18 cellular contexts compared by ENCODE assay signal in the genomic region with DNA sequence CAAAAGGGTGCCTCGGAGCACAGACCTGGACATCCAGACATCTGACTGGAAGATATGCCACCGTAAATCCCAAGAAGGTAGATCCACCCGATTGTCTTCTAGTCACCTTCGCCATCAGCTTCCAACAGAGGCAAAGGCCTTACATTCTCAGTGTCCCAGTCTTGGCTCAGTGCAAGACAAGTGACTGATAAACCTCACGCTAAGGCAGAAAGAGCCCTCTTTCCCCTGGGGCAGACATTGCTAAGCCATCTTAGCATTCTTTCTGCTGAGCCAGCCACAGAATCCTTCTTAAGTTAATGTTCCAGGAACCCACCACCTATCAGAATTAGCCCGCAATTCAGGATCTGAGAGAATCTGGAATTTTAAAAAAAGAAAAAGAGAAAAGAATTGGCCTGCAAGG. TPM values are rescaled to one million over a fixed set of nuclear protein-coding genes. Genes with fewer than 3 reads are reported as not detected.
DNase-seq lines count a peak whose midpoint lies in the region; ATAC-seq and TF ChIP-seq lines count a peak whose summit lies in the region.
"Had no signal": no experiment of that assay in that cellular context is flagged by ENCODE, and none has a peak within 500 bp of the region (broad histone marks: within the 10 kb centered on the region; RNA-seq: fewer than 3 reads in every experiment).

No MANE protein-coding gene starts in this region.

- no peak overlapping the region for H2BK15ac ChIP-seq in IMR-90 (ENCODE audit: low read depth, low read length)

- POLR2A ChIA-PET in Caco-2 (lab: Charles Lee) (interaction anchor here (0.5 to 0.6 kb wide), 2 partner anchors 16 to 103 kb away, joined by 5 to 11 read pairs; no protein-coding TSS in a partner anchor), IMR-90 (lab: Charles Lee; ENCODE audit: unreplicated experiment) (no interaction called here)

- dilution Hi-C loops in IMR-90 (cut with HindIII; ENCODE audit: low sequenced_read_pairs, unreplicated experiment) = no loop called here

- H3K14ac ChIP-seq in IMR-90 (replicated peaks; ENCODE audit: low read depth, low read length) = no peak overlapping the region

- H3K9me3 Mint-ChIP-seq in Caco-2 (ENCODE audit: unreplicated experiment) = no peaks in the 10 kb centered on the region
- H3K9me3 Mint-ChIP-seq: CD4-positive, alpha-beta memory T cell had no signal

- H3K4ac ChIP-seq in IMR-90 (ENCODE audit: low read depth, low read length) = no peak overlapping the region

- H3K9ac ChIP-seq in IMR-90 (ENCODE audit: low read depth, low read length) = no peak overlapping the region
- H3K9ac ChIP-seq: GM23248 had no signal

- H3K18ac ChIP-seq in IMR-90 (ENCODE audit: low read depth, low read length) = no peak overlapping the region

- CTCF ChIA-PET in Caco-2 (lab: Charles Lee) = no interaction called here
- CTCF ChIA-PET in IMR-90 (lab: Yijun Ruan, JAX) = interaction anchor here (0.6 kb wide), 1 partner anchor 29 kb away, joined by 3 read pairs; no protein-coding TSS in a partner anchor

- H3K23ac ChIP-seq in IMR-90 (ENCODE audit: low read depth, low read length) = no peak overlapping the region

- no peak overlapping the region for H2AK5ac ChIP-seq in IMR-90 (ENCODE audit: low read depth, low read length)

- H2AK9ac ChIP-seq in IMR-90 (replicated peaks; ENCODE audit: low read depth, low read length, poor library complexity) = no peak overlapping the region

- no peak overlapping the region for H2BK5ac ChIP-seq in IMR-90 (ENCODE audit: low read depth, low read length, poor library complexity, severe bottlenecking)

- H3K36me3 Mint-ChIP-seq in Caco-2 (ENCODE audit: insufficient read depth, unreplicated experiment) = peaks cover 10% of the 10 kb centered on the region
- H3K36me3 Mint-ChIP-seq: CD4-positive, alpha-beta memory T cell had no signal

- intact Hi-C loops in Caco-2 (cut with micrococcal nuclease; ENCODE audit: unreplicated experiment) = no loop called here
- intact Hi-C loops in IMR-90 (cut with micrococcal nuclease) = no loop called here
- intact Hi-C loops in prostate gland (cut with DNase I) = no loop called here

- no peak overlapping the region for H3K4me2 ChIP-seq in IMR-90 (ENCODE audit: low read depth, low read length)

- in situ Hi-C loops in IMR-90 (cut with MboI; ENCODE audit: low sequenced_read_pairs) (no loop called here), G401 (cut with HindIII; ENCODE audit: low sequenced_read_pairs) (no loop called here)

- H3K27ac ChIP-seq in IMR-90 (ENCODE audit: insufficient read depth, low read length) = no peak overlapping the region
- no peak overlapping the region for H3K27ac ChIP-seq in prostate gland
- H3K27ac ChIP-seq: C4-2B, GM23248, HL-60 had no signal

- H3K4me1 Mint-ChIP-seq in Caco-2 (ENCODE audit: low read depth, unreplicated experiment) = peaks cover 46% of the 10 kb centered on the region

- H3K79me1 ChIP-seq in IMR-90 (ENCODE audit: low read depth in 1 of 2, low read length in 2 of 2) = no peaks in the 10 kb centered on the region

- H3K4me1 ChIP-seq in Caco-2 (peaks cover 49% of the 10 kb centered on the region), IMR-90 (ENCODE audit: control insufficient read depth, insufficient read depth, low read length) (no peaks in the 10 kb centered on the region; the same call in 1 of the 2 replicates), prostate gland (replicated peaks) (no peaks in the 10 kb centered on the region)
- H3K4me1 ChIP-seq: BE2C had no signal

- ATAC-seq in IMR-90 (ENCODE audit: low read depth) (no peak), HG03439 (IDR thresholded peaks at IDR 0.05; ENCODE audit: unreplicated experiment) (no peak)
- ATAC-seq: K562 had no signal

- WGBS in IMR-90 (ENCODE audit: extremely low coverage in 2 of 2, insufficient read length in 1 of 2), 2 experiments = 50% methylated on average over 1 of the region's 6 CpGs; no CpG with 5 or more reads in 1 of the 2 experiments
- 67% methylated on average over 6 of the region's 6 CpGs for WGBS in prostate gland

- no peak overlapping the region for H4K5ac ChIP-seq in IMR-90 (ENCODE audit: low read depth, low read length)

- BruUV-seq in Caco-2 (replicated peaks; lab: Mats Ljungman, UMichigan) (no TSS peak), IMR-90 (replicated peaks; lab: Mats Ljungman, UMichigan) (no TSS peak)

- no peak for TF ChIP-seq CTCF in Caco-2 (IDR thresholded peaks at IDR 0.05; ENCODE audit: insufficient read depth in 1 of 2, low read depth in 1 of 2, low read length in 1 of 2, severe bottlenecking in 1 of 2, unreplicated experiment in 1 of 2)
- no peak for TF ChIP-seq CTCF in IMR-90 (conservative IDR thresholded peaks at IDR 0.05; ENCODE audit: low read depth, low read length)
- TF ChIP-seq CTCF in prostate gland (IDR thresholded peaks at IDR 0.05) = no peak

- no peaks in the 10 kb centered on the region for H3K27me3 ChIP-seq in Caco-2 (replicated peaks; ENCODE audit: control insufficient read depth, insufficient read depth, low read length)
- H3K27me3 ChIP-seq in IMR-90 (ENCODE audit: control insufficient read depth, insufficient read depth, low read length) = peaks cover 28% of the 10 kb centered on the region
- H3K27me3 ChIP-seq in prostate gland (replicated peaks; ENCODE audit: insufficient read depth) = no peaks in the 10 kb centered on the region
- H3K27me3 ChIP-seq: BE2C had no signal

- no peaks in the 10 kb centered on the region for H3K9me1 ChIP-seq in IMR-90 (ENCODE audit: insufficient read depth, low read length)

- no peak overlapping the region for H2BK120ac ChIP-seq in IMR-90 (ENCODE audit: low read depth, low read length)

- peak overlapping the region; percentile 37 for H3K27ac Mint-ChIP-seq in Caco-2 (ENCODE audit: unreplicated experiment)
- H3K27ac Mint-ChIP-seq: CD4-positive, alpha-beta memory T cell had no signal

- peak overlapping the region; percentile 26 for H2AFZ ChIP-seq in IMR-90 (replicated peaks; ENCODE audit: low read length, poor library complexity)
- H2AFZ ChIP-seq: GM23248 had no signal

- no peak for DNase-seq in Caco-2
- DNase-seq in IMR-90 = no peak
- DNase-seq in islet precursor cell = peak; percentile 87
- no peak for DNase-seq in prostate gland (ENCODE audit: low spot score)
- no peak for DNase-seq in G401 (ENCODE audit: low spot score)
- no peak for DNase-seq in NOMO-1 (lab: John Stamatoyannopoulos, UW; ENCODE audit: unreplicated experiment in 2 of 2)
- DNase-seq: BE2C; CD4-positive, alpha-beta memory T cell; DMS153; DMS79 treated with DMSO at 0.1 percent for 48 hours; EL; GF-D8; GM23248; Karpas-422 had no signal

- no peak for TF ChIP-seq POLR2A in IMR-90 (IDR thresholded peaks at IDR 0.05; ENCODE audit: low read depth, low read length)
- no peak for TF ChIP-seq POLR2A in prostate gland (IDR thresholded peaks at IDR 0.05)

- TF ChIP-seq RAD21 in IMR-90 (IDR thresholded peaks at IDR 0.05; ENCODE audit: low read length) = no peak

- H3K36me3 ChIP-seq in Caco-2 (ENCODE audit: control insufficient read depth, insufficient read depth, low read length) = no peaks in the 10 kb centered on the region
- no peaks in the 10 kb centered on the region for H3K36me3 ChIP-seq in IMR-90 (ENCODE audit: control insufficient read depth, insufficient read depth, low read length)
- H3K36me3 ChIP-seq in prostate gland = no peaks in the 10 kb centered on the region
- H3K36me3 ChIP-seq: BE2C had no signal

- no peak overlapping the region for H3K4me3 Mint-ChIP-seq in Caco-2 (ENCODE audit: unreplicated experiment)

- no peaks in the 10 kb centered on the region for H3K27me3 Mint-ChIP-seq in Caco-2 (ENCODE audit: insufficient read depth, unreplicated experiment)

- H3K56ac ChIP-seq in IMR-90 (ENCODE audit: extremely low read depth, insufficient read depth, low read length) = no peak overlapping the region

- H4K20me1 ChIP-seq in IMR-90 (ENCODE audit: insufficient read depth, low read length) = no peaks in the 10 kb centered on the region

- H3K9me3 ChIP-seq in Caco-2 (no peaks in the 10 kb centered on the region), IMR-90 (ENCODE audit: control insufficient read depth, insufficient read depth, low read length) (no peaks in the 10 kb centered on the region), prostate gland (no peaks in the 10 kb centered on the region)
- H3K9me3 ChIP-seq: BE2C had no signal

- H3K4me3 ChIP-seq in Caco-2 (ENCODE audit: low read depth, low read length) (no peak overlapping the region), IMR-90 (ENCODE audit: insufficient read depth, low read depth, low read length) (no peak overlapping the region), prostate gland (no peak overlapping the region)
- H3K4me3 ChIP-seq: GM23248, K562 had no signal

- H2BK20ac ChIP-seq in IMR-90 (ENCODE audit: low read depth, low read length) = no peak overlapping the region

- H4K8ac ChIP-seq in IMR-90 (ENCODE audit: low read depth in 2 of 2, low read length in 2 of 2) = no peak overlapping the region

- H4K91ac ChIP-seq in IMR-90 (ENCODE audit: insufficient read depth, low read depth, low read length) = no peak overlapping the region

TF ChIP-seq in IMR-90, 13 proteins besides CTCF, POLR2A, EP300 and RAD21 (continues in another document):
- TF ChIP-seq RFX5 (IDR thresholded peaks at IDR 0.05; ENCODE audit: low read depth, low read length) (no peak), MXI1 (IDR thresholded peaks at IDR 0.05; ENCODE audit: borderline replicate concordance, low read depth, low read length) (no peak), SMC3 (IDR thresholded peaks at IDR 0.05; ENCODE audit: low read depth, low read length) (no peak), FOS (IDR thresholded peaks at IDR 0.05; ENCODE audit: low read depth, low read length) (no peak), CHD1 (IDR thresholded peaks at IDR 0.05; ENCODE audit: low read depth, low read length) (no peak), MAFK (IDR thresholded peaks at IDR 0.05; ENCODE audit: low read depth, low read length) (no peak), NFE2L2 (IDR thresholded peaks at IDR 0.05; ENCODE audit: low read depth, low read length) (no peak)

RNA-seq across cellular contexts. Expression of a gene that starts 4.3 kb away (rescaled TPM):
- total RNA-seq in Caco-2 (2022) (109 and 123 TPM in 2 replicates), IMR-90 (2012; rRNA removed) (under 0.01 TPM in 2 replicates), prostate gland (1 to 10 TPM; 4.6 to 6.2 TPM)
- polyA plus RNA-seq in IMR-90 (2012; rRNA removed) = 0.10 TPM in 2 replicates
- 0.05 and 0.07 TPM in 2 replicates for polyA plus RNA-seq in IMR-90 (2012; cell fraction: cytosol; rRNA removed)
- polyA plus RNA-seq in IMR-90 (2012; cell fraction: nucleus; rRNA removed; ENCODE audit: low replicate concordance) = 0.05 and 0.15 TPM in 2 replicates
- 0.06 and 0.14 TPM in 2 replicates for total RNA-seq in G401 (2014; rRNA removed; shearing (Covaris generic))
- total RNA-seq: CD4-positive, alpha-beta memory T cell; GM23248 had no signal

RNA-seq across cellular contexts. Expression of a gene that starts 35.7 kb away (rescaled TPM):
- 79.0 and 79.4 TPM in 2 replicates for total RNA-seq in Caco-2 (2022)
- total RNA-seq in IMR-90 (2012; rRNA removed) = 79.6 and 86.7 TPM in 2 replicates
- 136 and 138 TPM in 2 replicates for polyA plus RNA-seq in IMR-90 (2012; rRNA removed)
- 105 and 167 TPM in 2 replicates for polyA plus RNA-seq in IMR-90 (2012; cell fraction: cytosol; rRNA removed)
- 102 and 107 TPM in 2 replicates for polyA plus RNA-seq in IMR-90 (2012; cell fraction: nucleus; rRNA removed; ENCODE audit: low replicate concordance)
- total RNA-seq in prostate gland = 100 to 1,000 TPM in 1 of 2 donors, 10 to 100 TPM in 1; 91.1 to 168 TPM
- total RNA-seq in G401 (2014; rRNA removed; shearing (Covaris generic)) = 87.6 and 118 TPM in 2 replicates

Comparison
In these comparisons a context has a peak if more than half of its experiments do, and no peak if none do; other contexts are left out.
1. RNA of a gene that starts 4.3 kb away (total RNA-seq): 109 to 123 TPM in Caco-2; 4.6 to 6.2 TPM in prostate gland, 0.06 to 0.14 TPM in G401 and under 0.01 TPM in IMR-90; every median in the first group is over 10 times any median in the second.